ENCODE assay signal across 8 cellular contexts in genomic region chr5:140174472-140175366, GRCh38.
DNase-seq lines count a peak whose midpoint lies in the region; ATAC-seq and TF ChIP-seq lines count a peak whose summit lies in the region.

CYSTM1 (plus strand) TSS chr5:140175188; CDS start chr5:140194466, 19,278 bp downstream.

- peak within 1 kb of the TSS; percentile 95 for H3K4me2 ChIP-seq in OCI-LY3 (ENCODE audit: low read length)

- peak within 1 kb of the TSS; percentile 94 for H2AFZ ChIP-seq in OCI-LY3 (ENCODE audit: low read depth, low read length)

- H3K4me3 ChIP-seq in OCI-LY3 (ENCODE audit: low read length), result peak within 1 kb of the TSS; percentile 99

- no peaks in the 10 kb centered on the region for H3K27me3 ChIP-seq in OCI-LY3 (ENCODE audit: low read depth, low read length)

- peak; percentile 94 for ATAC-seq in GM21515 (IDR thresholded peaks at IDR 0.05; ENCODE audit: unreplicated experiment)

- H3K9me3 ChIP-seq in OCI-LY3 (ENCODE audit: insufficient read depth, low read length), result no peaks in the 10 kb centered on the region

- H3K27ac ChIP-seq in OCI-LY3 (ENCODE audit: low read length), result peak within 1 kb of the TSS; percentile 51

- peaks cover 6% of the 10 kb centered on the region; the same call in 1 of the 2 replicates for H3K4me1 ChIP-seq in OCI-LY3 (ENCODE audit: low read length)

- H4K20me1 ChIP-seq in OCI-LY3 (ENCODE audit: insufficient read depth, low read length), result no peaks in the 10 kb centered on the region

- no peak for TF ChIP-seq CTCF in OCI-LY3 (IDR thresholded peaks at IDR 0.05; ENCODE audit: low read depth, low read length)

- H3K79me2 ChIP-seq in OCI-LY3 (ENCODE audit: low read length), result peaks cover 13% of the 10 kb centered on the region; the same call in 1 of the 2 replicates

- peak; percentile 97 for DNase-seq in D341Med (ENCODE audit: low spot score)
- DNase-seq in HuH-7.5 (ENCODE audit: low spot score), result peak; percentile 83
- peak; percentile 94 for DNase-seq in activated T-cell treated with anti-CD3 and anti-CD28 coated beads for 24 hours (ENCODE audit: low read depth)
- peak; percentile 71 for DNase-seq in epidermal melanocyte (ENCODE audit: insufficient read length, low spot score)
- DNase-seq in middle frontal gyrus (ENCODE audit: extremely low spot score, low spot score), result peak; percentile 91
- DNase-seq in stimulated activated CD8-positive, alpha-beta memory T cell treated with anti-CD3 and anti-CD28 coated beads, Interleukin-2, amount 100 ng/mL, for 48 hours (ENCODE audit: low read depth in 2 of 2), result peak; percentile 92 to 95

- peak within 1 kb of the TSS; percentile 86 for H3K9ac ChIP-seq in OCI-LY3 (ENCODE audit: low read length)

- no peaks in the 10 kb centered on the region for H3K36me3 ChIP-seq in OCI-LY3 (replicated peaks; ENCODE audit: low read depth, low read length)

Comparison
In these comparisons a context has a peak if more than half of its experiments do, and no peak if none do; other contexts are left out.
1. Peak in every context shown above with its lines: DNase-seq, ATAC-seq, H3K4me3 ChIP-seq and H3K27ac ChIP-seq.